Comparison of ENCODE assay signal across 18 cellular contexts in genomic region chr19:50464348-50464747, GRCh38. TPM values are rescaled to one million over a fixed set of nuclear protein-coding genes. Genes with fewer than 3 reads are reported as not detected.
DNase-seq lines count a peak whose midpoint lies in the region; ATAC-seq and TF ChIP-seq lines count a peak whose summit lies in the region.
"Had no signal": no experiment of that assay in that cellular context is flagged by ENCODE, and none has a peak within 500 bp of the region (broad histone marks: within the 10 kb centered on the region; RNA-seq: fewer than 3 reads in every experiment).

No MANE protein-coding gene starts in this region.

- H3K9me3 ChIP-seq in IMR-90 (ENCODE audit: control insufficient read depth, insufficient read depth, low read length) (no peaks in the 10 kb centered on the region), skeletal muscle tissue (ENCODE audit: control insufficient read depth in 3 of 3, low read length in 3 of 3) (no peaks in the 10 kb centered on the region)
- H3K9me3 ChIP-seq: A549, BE2C had no signal

- H3K18ac ChIP-seq in IMR-90 (ENCODE audit: low read depth, low read length) = no peak overlapping the region

- no peak for DNase-seq in IMR-90
- DNase-seq in nephron progenitor cell = no peak
- DNase-seq: BE2C; CD4-positive, alpha-beta memory T cell; DMS153; DMS79 treated with DMSO at 0.1 percent for 48 hours; EL; H9 had no signal

- H3K4me3 Mint-ChIP-seq in dendritic cell treated with granulocyte-macrophage colony-stimulating factor and Interleukin-4, amounts not matched to agents 40 ng/mL and 50 ng/mL, for 4 days = no peak overlapping the region
- H3K4me3 Mint-ChIP-seq in nephron progenitor cell = peak overlapping the region; percentile 64
- H3K4me3 Mint-ChIP-seq: CD4-positive, alpha-beta memory T cell; GM23338; H9 had no signal

- no peak overlapping the region for H4K8ac ChIP-seq in IMR-90 (ENCODE audit: low read depth in 2 of 2, low read length in 2 of 2)

- H3K36me3 ChIP-seq in IMR-90 (ENCODE audit: control insufficient read depth, insufficient read depth, low read length) = no peaks in the 10 kb centered on the region
- H3K36me3 ChIP-seq in skeletal muscle tissue (ENCODE audit: control insufficient read depth in 3 of 3, insufficient read depth in 3 of 3, low read length in 3 of 3) = peaks cover 0 to 26% (median 23%) of the 10 kb centered on the region in 3 donors
- H3K36me3 ChIP-seq: BE2C had no signal

- H3K27ac ChIP-seq in IMR-90 (ENCODE audit: insufficient read depth, low read length) (no peak overlapping the region), skeletal muscle tissue (ENCODE audit: low read depth, low read length) (peak overlapping the region; percentile 47)
- H3K27ac ChIP-seq: A549, C4-2B, HL-60 had no signal

- peaks cover 36% of the 10 kb centered on the region for H3K27me3 Mint-ChIP-seq in dendritic cell treated with granulocyte-macrophage colony-stimulating factor and Interleukin-4, amounts not matched to agents 40 ng/mL and 50 ng/mL, for 4 days
- peaks cover 9% of the 10 kb centered on the region for H3K27me3 Mint-ChIP-seq in nephron progenitor cell (ENCODE audit: low read depth, poor library complexity)

- H3K9me3 Mint-ChIP-seq in dendritic cell treated with granulocyte-macrophage colony-stimulating factor and Interleukin-4, amounts not matched to agents 40 ng/mL and 50 ng/mL, for 4 days = no peaks in the 10 kb centered on the region
- H3K9me3 Mint-ChIP-seq in nephron progenitor cell = no peaks in the 10 kb centered on the region
- H3K9me3 Mint-ChIP-seq: CD4-positive, alpha-beta memory T cell; H9 had no signal

- no peak overlapping the region for H3K4ac ChIP-seq in IMR-90 (ENCODE audit: low read depth, low read length)

- no peak overlapping the region for H4K5ac ChIP-seq in IMR-90 (ENCODE audit: low read depth, low read length)

- H3K27me3 ChIP-seq in IMR-90 (ENCODE audit: control insufficient read depth, insufficient read depth, low read length) = peaks cover 2% of the 10 kb centered on the region; the same call in 1 of the 2 replicates
- peaks cover 3 to 13% (median 9%) of the 10 kb centered on the region in 3 donors for H3K27me3 ChIP-seq in skeletal muscle tissue (ENCODE audit: control insufficient read depth in 3 of 3, insufficient read depth in 3 of 3, low read length in 3 of 3)
- H3K27me3 ChIP-seq: BE2C had no signal

- in situ Hi-C loops in IMR-90 (cut with MboI; ENCODE audit: low sequenced_read_pairs) = loop anchor here (5.0 kb wide), 1 partner anchor 97 kb away; the partner anchor contains the start of gene NAPSA

- no peak overlapping the region for H3K23ac ChIP-seq in IMR-90 (ENCODE audit: low read depth, low read length)

- H3K9ac ChIP-seq in IMR-90 (ENCODE audit: low read depth, low read length) (no peak overlapping the region), skeletal muscle tissue (ENCODE audit: low read depth in 1 of 3, low read length in 3 of 3) (no peak overlapping the region)

- H2AK5ac ChIP-seq in IMR-90 (ENCODE audit: low read depth, low read length) = no peak overlapping the region

- H4K20me1 ChIP-seq in IMR-90 (ENCODE audit: insufficient read depth, low read length) = no peaks in the 10 kb centered on the region

- no TSS peak for BruUV-seq in IMR-90 (replicated peaks; lab: Mats Ljungman, UMichigan)

- peaks cover 8% of the 10 kb centered on the region for H3K4me1 Mint-ChIP-seq in dendritic cell treated with granulocyte-macrophage colony-stimulating factor and Interleukin-4, amounts not matched to agents 40 ng/mL and 50 ng/mL, for 4 days (ENCODE audit: low read depth)
- peaks cover 32% of the 10 kb centered on the region for H3K4me1 Mint-ChIP-seq in nephron progenitor cell
- H3K4me1 Mint-ChIP-seq: GM23338 had no signal

- TF ChIP-seq CTCF in IMR-90 (conservative IDR thresholded peaks at IDR 0.05; ENCODE audit: low read depth, low read length) (no peak), nephron progenitor cell (IDR thresholded peaks at IDR 0.05) (no peak)

- ATAC-seq in IMR-90 (ENCODE audit: low read depth) (no peak), HG03097 (IDR thresholded peaks at IDR 0.05; ENCODE audit: low FRiP score, unreplicated experiment) (no peak), HG03442 (IDR thresholded peaks at IDR 0.05; ENCODE audit: unreplicated experiment) (no peak), HG02588 (IDR thresholded peaks at IDR 0.05; ENCODE audit: unreplicated experiment) (no peak)
- ATAC-seq: A549, GM23338 had no signal

- peak overlapping the region; percentile 49 for H2AFZ ChIP-seq in IMR-90 (replicated peaks; ENCODE audit: low read length, poor library complexity)
- H2AFZ ChIP-seq: GM23338 had no signal

- H2BK5ac ChIP-seq in IMR-90 (ENCODE audit: low read depth, low read length, poor library complexity, severe bottlenecking) = no peak overlapping the region

- no peak overlapping the region for H2BK120ac ChIP-seq in IMR-90 (ENCODE audit: low read depth, low read length)

- H4K91ac ChIP-seq in IMR-90 (ENCODE audit: insufficient read depth, low read depth, low read length) = no peak overlapping the region

- H2AK9ac ChIP-seq in IMR-90 (replicated peaks; ENCODE audit: low read depth, low read length, poor library complexity) = no peak overlapping the region

- TF ChIP-seq RAD21 in IMR-90 (IDR thresholded peaks at IDR 0.05; ENCODE audit: low read length) = no peak

- H2BK20ac ChIP-seq in IMR-90 (ENCODE audit: low read depth, low read length) = no peak overlapping the region

- intact Hi-C loops in IMR-90 (cut with micrococcal nuclease) = no loop called here
- intact Hi-C loops in dendritic cell treated with granulocyte-macrophage colony-stimulating factor and Interleukin-4, amounts not matched to agents 40 ng/mL and 50 ng/mL, for 4 days (cut with micrococcal nuclease) = loop anchor here (5.0 kb wide), 1 partner anchor 47 kb away; the partner anchor contains the start of gene SPIB

- TF ChIP-seq POLR2A in IMR-90 (IDR thresholded peaks at IDR 0.05; ENCODE audit: low read depth, low read length) = no peak

- H3K56ac ChIP-seq in IMR-90 (ENCODE audit: extremely low read depth, insufficient read depth, low read length) = no peak overlapping the region

- CTCF ChIA-PET in IMR-90 (lab: Yijun Ruan, JAX) = no interaction called here

- no peaks in the 10 kb centered on the region for H3K9me1 ChIP-seq in IMR-90 (ENCODE audit: insufficient read depth, low read length)

- H3K79me1 ChIP-seq in IMR-90 (ENCODE audit: low read depth in 1 of 2, low read length in 2 of 2) = no peaks in the 10 kb centered on the region

- H3K4me1 ChIP-seq in IMR-90 (ENCODE audit: control insufficient read depth, insufficient read depth, low read length) = no peaks in the 10 kb centered on the region
- H3K4me1 ChIP-seq in skeletal muscle tissue (ENCODE audit: control insufficient read depth in 3 of 3, insufficient read depth in 3 of 3, low read length in 3 of 3) = peaks cover 18 to 53% (median 28%) of the 10 kb centered on the region in 3 donors
- H3K4me1 ChIP-seq: BE2C had no signal

- no peak overlapping the region for H3K4me3 ChIP-seq in IMR-90 (ENCODE audit: insufficient read depth, low read depth, low read length)
- H3K4me3 ChIP-seq in skeletal muscle tissue (ENCODE audit: low read length in 3 of 3) = no peak overlapping the region
- H3K4me3 ChIP-seq: A549, GM23338 had no signal

- H3K14ac ChIP-seq in IMR-90 (replicated peaks; ENCODE audit: low read depth, low read length) = no peak overlapping the region

- H3K4me2 ChIP-seq in IMR-90 (ENCODE audit: low read depth, low read length) = no peak overlapping the region
- H3K4me2 ChIP-seq: A549, GM23338 had no signal

- POLR2A ChIA-PET in IMR-90 (lab: Charles Lee; ENCODE audit: unreplicated experiment) = no interaction called here

- WGBS in IMR-90 (ENCODE audit: extremely low coverage in 2 of 2, insufficient read length in 1 of 2), 2 experiments = 84% methylated on average over 10 of the region's 19 CpGs; no CpG with 5 or more reads in 1 of the 2 experiments

- dilution Hi-C loops in IMR-90 (cut with HindIII; ENCODE audit: low sequenced_read_pairs, unreplicated experiment) = no loop called here

- no peak overlapping the region for H2BK15ac ChIP-seq in IMR-90 (ENCODE audit: low read depth, low read length)

- H3K27ac Mint-ChIP-seq in dendritic cell treated with granulocyte-macrophage colony-stimulating factor and Interleukin-4, amounts not matched to agents 40 ng/mL and 50 ng/mL, for 4 days = peak overlapping the region; percentile 1
- H3K27ac Mint-ChIP-seq in nephron progenitor cell = no peak overlapping the region
- H3K27ac Mint-ChIP-seq: CD4-positive, alpha-beta memory T cell; GM23338; H9 had no signal

- H3K36me3 Mint-ChIP-seq in dendritic cell treated with granulocyte-macrophage colony-stimulating factor and Interleukin-4, amounts not matched to agents 40 ng/mL and 50 ng/mL, for 4 days (ENCODE audit: low read depth) = no peaks in the 10 kb centered on the region
- no peaks in the 10 kb centered on the region for H3K36me3 Mint-ChIP-seq in nephron progenitor cell (ENCODE audit: low read depth)
- H3K36me3 Mint-ChIP-seq: CD4-positive, alpha-beta memory T cell had no signal

RNA-seq across cellular contexts. Expression of gene EMC10, which starts 12.0 kb away (rescaled TPM):
- 11.3 and 12.2 TPM in 2 replicates for total RNA-seq in IMR-90 (2012; rRNA removed)
- 90.9 and 103 TPM in 2 replicates for polyA plus RNA-seq in IMR-90 (2012; rRNA removed)
- polyA plus RNA-seq in IMR-90 (2012; cell fraction: cytosol; rRNA removed) = 111 and 157 TPM in 2 replicates
- polyA plus RNA-seq in IMR-90 (2012; cell fraction: nucleus; rRNA removed; ENCODE audit: low replicate concordance) = 32.4 and 52.8 TPM in 2 replicates
- total RNA-seq in skeletal muscle tissue = 29.2 TPM

RNA-seq across cellular contexts. Expression of gene GARIN5A, which starts 12.3 kb away (rescaled TPM):
- total RNA-seq in IMR-90 (2012; rRNA removed) = 0.28 TPM in 1 of 2 replicates, not detected in the other
- polyA plus RNA-seq in IMR-90 (2012; rRNA removed) = 0.49 and 0.53 TPM in 2 replicates
- 0.08 and 0.90 TPM in 2 replicates for polyA plus RNA-seq in IMR-90 (2012; cell fraction: cytosol; rRNA removed)
- polyA plus RNA-seq in IMR-90 (2012; cell fraction: nucleus; rRNA removed; ENCODE audit: low replicate concordance) = 0.50 and 0.85 TPM in 2 replicates
- total RNA-seq in skeletal muscle tissue = 0.52 TPM

RNA-seq across cellular contexts. Expression of gene MYBPC2, which starts 31.7 kb away (rescaled TPM):
- total RNA-seq in IMR-90 (2012; rRNA removed) (not detected in 2 replicates), skeletal muscle tissue (119 TPM)
- polyA plus RNA-seq in IMR-90 (2012; rRNA removed) = not detected in 2 replicates
- polyA plus RNA-seq in IMR-90 (2012; cell fraction: cytosol; rRNA removed) = 0.01 TPM in 1 of 2 replicates, not detected in the other
- polyA plus RNA-seq in IMR-90 (2012; cell fraction: nucleus; rRNA removed; ENCODE audit: low replicate concordance) = 0.01 TPM in 1 of 2 replicates, not detected in the other
- total RNA-seq: CD4-positive, alpha-beta memory T cell had no signal
- polyA plus RNA-seq: AG04450 had no signal

RNA-seq across cellular contexts. Expression of gene SPIB, which starts 45.6 kb away (rescaled TPM):
- total RNA-seq in IMR-90 (2012; rRNA removed) (not detected in 2 replicates), skeletal muscle tissue (under 0.01 TPM)
- not detected in 2 replicates for polyA plus RNA-seq in IMR-90 (2012; rRNA removed)
- not detected in 2 replicates for polyA plus RNA-seq in IMR-90 (2012; cell fraction: cytosol; rRNA removed)
- polyA plus RNA-seq in IMR-90 (2012; cell fraction: nucleus; rRNA removed; ENCODE audit: low replicate concordance) = not detected in 2 replicates
- total RNA-seq: CD4-positive, alpha-beta memory T cell had no signal
- polyA plus RNA-seq: AG04450 had no signal

RNA-seq across cellular contexts. Expression of gene JOSD2, which starts 46.6 kb away (rescaled TPM):
- total RNA-seq in IMR-90 (2012; rRNA removed) (12.2 and 15.3 TPM in 2 replicates), skeletal muscle tissue (13.0 TPM)
- polyA plus RNA-seq in IMR-90 (2012; rRNA removed) = 54.1 and 68.6 TPM in 2 replicates
- 48.6 and 171 TPM in 2 replicates for polyA plus RNA-seq in IMR-90 (2012; cell fraction: cytosol; rRNA removed)
- 32.6 and 78.6 TPM in 2 replicates for polyA plus RNA-seq in IMR-90 (2012; cell fraction: nucleus; rRNA removed; ENCODE audit: low replicate concordance)

Comparison
In these comparisons a context has a peak if more than half of its experiments do, and no peak if none do; other contexts are left out.
1. RNA of gene MYBPC2, which starts 31.7 kb away (total RNA-seq): 119 TPM in skeletal muscle tissue (single experiment); not detected in IMR-90; every median in the first group is over 100 times any median in the second.